In the genomic region with DNA sequence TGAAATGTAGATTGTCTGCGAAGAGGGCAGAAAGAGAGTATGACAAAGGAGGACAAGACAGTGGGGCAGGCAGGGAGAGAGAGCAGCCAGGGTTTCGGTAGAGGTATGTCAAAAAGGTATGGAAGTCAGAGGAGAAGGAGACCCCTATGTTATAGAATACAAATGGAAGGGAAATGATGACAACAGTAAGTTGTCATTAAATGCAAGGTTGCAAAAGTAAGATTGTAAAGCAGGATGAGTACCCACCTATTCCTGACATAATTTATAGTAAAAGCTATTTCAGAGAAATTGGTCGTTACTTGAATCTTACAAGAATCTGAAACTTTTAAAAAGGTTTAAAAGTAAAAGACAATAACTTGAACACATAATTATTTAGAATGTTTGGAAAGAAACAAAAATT, we compare ENCODE assay signal across 3 cellular contexts.
A peak's percentile ranks its signal among the peaks of the same experiment; 100 is the strongest.
TF ChIP-seq lines count a peak whose summit lies in the region.

No MANE protein-coding gene starts in this region.

TF ChIP-seq in A549, 52 proteins besides CTCF, POLR2A, EP300 and RAD21:
- TF ChIP-seq MAFK (IDR thresholded peaks at IDR 0.05; ENCODE audit: partially characterized antibody), result peak; percentile 62
- TF ChIP-seq, protein P1, sequence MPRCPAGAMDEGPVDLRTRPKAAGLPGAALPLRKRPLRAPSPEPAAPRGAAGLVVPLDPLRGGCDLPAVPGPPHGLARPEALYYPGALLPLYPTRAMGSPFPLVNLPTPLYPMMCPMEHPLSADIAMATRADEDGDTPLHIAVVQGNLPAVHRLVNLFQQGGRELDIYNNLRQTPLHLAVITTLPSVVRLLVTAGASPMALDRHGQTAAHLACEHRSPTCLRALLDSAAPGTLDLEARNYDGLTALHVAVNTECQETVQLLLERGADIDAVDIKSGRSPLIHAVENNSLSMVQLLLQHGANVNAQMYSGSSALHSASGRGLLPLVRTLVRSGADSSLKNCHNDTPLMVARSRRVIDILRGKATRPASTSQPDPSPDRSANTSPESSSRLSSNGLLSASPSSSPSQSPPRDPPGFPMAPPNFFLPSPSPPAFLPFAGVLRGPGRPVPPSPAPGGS (IDR thresholded peaks at IDR 0.05), result no peak
- TF ChIP-seq, protein P2, sequence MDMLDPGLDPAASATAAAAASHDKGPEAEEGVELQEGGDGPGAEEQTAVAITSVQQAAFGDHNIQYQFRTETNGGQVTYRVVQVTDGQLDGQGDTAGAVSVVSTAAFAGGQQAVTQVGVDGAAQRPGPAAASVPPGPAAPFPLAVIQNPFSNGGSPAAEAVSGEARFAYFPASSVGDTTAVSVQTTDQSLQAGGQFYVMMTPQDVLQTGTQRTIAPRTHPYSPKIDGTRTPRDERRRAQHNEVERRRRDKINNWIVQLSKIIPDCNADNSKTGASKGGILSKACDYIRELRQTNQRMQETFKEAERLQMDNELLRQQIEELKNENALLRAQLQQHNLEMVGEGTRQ (IDR thresholded peaks at IDR 0.05), result no peak
- TF ChIP-seq ZSCAN20 (CRISPR knock-in tag; IDR thresholded peaks at IDR 0.05), result no peak
- TF ChIP-seq PHF8 (IDR thresholded peaks at IDR 0.05; ENCODE audit: borderline replicate concordance, low read depth), result no peak
- no peak for TF ChIP-seq JUN (IDR thresholded peaks at IDR 0.05)
TF ChIP-seq in A549: peak in this region for 1.

TF ChIP-seq in IMR-90, 13 proteins besides CTCF, POLR2A, EP300 and RAD21:
- no peak for TF ChIP-seq NFE2L2 (IDR thresholded peaks at IDR 0.05; ENCODE audit: low read depth, low read length)
- TF ChIP-seq MAFK (IDR thresholded peaks at IDR 0.05; ENCODE audit: low read depth, low read length), result peak; percentile 53

TF ChIP-seq in K562, 482 proteins besides CTCF, POLR2A, EP300 and RAD21:
- TF ChIP-seq ERF (CRISPR knock-in tag; IDR thresholded peaks at IDR 0.05), result no peak
- no peak for TF ChIP-seq CTCFL (IDR thresholded peaks at IDR 0.05; ENCODE audit: borderline replicate concordance, insufficient read depth, low read depth, low read length, poor library complexity, severe bottlenecking)
- no peak for TF ChIP-seq CHD4 (IDR thresholded peaks at IDR 0.05; ENCODE audit: insufficient read depth, insufficient replicate concordance, low read depth, low read length, poor library complexity, severe bottlenecking)
- 0 out of 2 replicates have a peak, but pooled peaks have one; percentile 27 for TF ChIP-seq MAFF (IDR thresholded peaks at IDR 0.05; ENCODE audit: low read length)
- TF ChIP-seq ZNF316 (IDR thresholded peaks at IDR 0.05), result peak; percentile 43; the same call in 1 of the 2 replicates
- TF ChIP-seq, protein P3, sequence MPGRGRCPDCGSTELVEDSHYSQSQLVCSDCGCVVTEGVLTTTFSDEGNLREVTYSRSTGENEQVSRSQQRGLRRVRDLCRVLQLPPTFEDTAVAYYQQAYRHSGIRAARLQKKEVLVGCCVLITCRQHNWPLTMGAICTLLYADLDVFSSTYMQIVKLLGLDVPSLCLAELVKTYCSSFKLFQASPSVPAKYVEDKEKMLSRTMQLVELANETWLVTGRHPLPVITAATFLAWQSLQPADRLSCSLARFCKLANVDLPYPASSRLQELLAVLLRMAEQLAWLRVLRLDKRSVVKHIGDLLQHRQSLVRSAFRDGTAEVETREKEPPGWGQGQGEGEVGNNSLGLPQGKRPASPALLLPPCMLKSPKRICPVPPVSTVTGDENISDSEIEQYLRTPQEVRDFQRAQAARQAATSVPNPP (IDR thresholded peaks at IDR 0.05; ENCODE audit: borderline replicate concordance, insufficient read depth, insufficient read length), result no peak
- 0 out of 2 replicates have a peak, but pooled peaks have one; percentile 30 for TF ChIP-seq C11orf30 (IDR thresholded peaks at IDR 0.05; ENCODE audit: low read depth)
- TF ChIP-seq SIX5 (IDR thresholded peaks at IDR 0.05; ENCODE audit: borderline replicate concordance in 1 of 2, insufficient read depth in 1 of 2, low read depth in 1 of 2, low read length in 2 of 2), result no peak
- TF ChIP-seq, protein P4, sequence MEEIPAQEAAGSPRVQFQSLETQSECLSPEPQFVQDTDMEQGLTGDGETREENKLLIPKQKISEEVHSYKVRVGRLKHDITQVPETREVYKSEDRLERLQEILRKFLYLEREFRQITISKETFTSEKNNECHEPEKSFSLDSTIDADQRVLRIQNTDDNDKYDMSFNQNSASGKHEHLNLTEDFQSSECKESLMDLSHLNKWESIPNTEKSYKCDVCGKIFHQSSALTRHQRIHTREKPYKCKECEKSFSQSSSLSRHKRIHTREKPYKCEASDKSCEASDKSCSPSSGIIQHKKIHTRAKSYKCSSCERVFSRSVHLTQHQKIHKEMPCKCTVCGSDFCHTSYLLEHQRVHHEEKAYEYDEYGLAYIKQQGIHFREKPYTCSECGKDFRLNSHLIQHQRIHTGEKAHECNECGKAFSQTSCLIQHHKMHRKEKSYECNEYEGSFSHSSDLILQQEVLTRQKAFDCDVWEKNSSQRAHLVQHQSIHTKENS (CRISPR knock-in tag; IDR thresholded peaks at IDR 0.05), result no peak
- no peak for TF ChIP-seq ZNF347 (CRISPR knock-in tag; IDR thresholded peaks at IDR 0.05; ENCODE audit: low read depth)
- TF ChIP-seq FOXA3 (CRISPR knock-in tag; conservative IDR thresholded peaks at IDR 0.05 in 1 of 2, IDR thresholded peaks at IDR 0.05 in 1 of 2), result no peak
- no peak for TF ChIP-seq NELFE (IDR thresholded peaks at IDR 0.05; ENCODE audit: insufficient read depth, insufficient read length)
- no peak for TF ChIP-seq SIN3B (IDR thresholded peaks at IDR 0.05; ENCODE audit: low read depth)
- TF ChIP-seq ARNT (IDR thresholded peaks at IDR 0.05), result no peak
